Comparison of ENCODE assay signal across 18 cellular contexts in genomic region chr6:37016995-37017394, GRCh38. TPM values are rescaled to one million over a fixed set of nuclear protein-coding genes. Genes with fewer than 3 reads are reported as not detected.
"Had no signal": no experiment of that assay in that cellular context is flagged by ENCODE, and none has a peak within 500 bp of the region (broad histone marks: within the 10 kb centered on the region; RNA-seq: fewer than 3 reads in every experiment).

No MANE protein-coding gene starts in this region.

- DNase-seq: activated CD4-positive, alpha-beta memory T cell treated with anti-CD3 and anti-CD28 coated beads, Interleukin-2, amount 10 ng/mL, durations not matched to agents 7 days and 5 days; activated CD4-positive, CD25-positive, alpha-beta regulatory T cell treated with anti-CD3 and anti-CD28 coated beads, Interleukin-2, amount 50 U/mL, for 72 hours; activated T-cell treated with anti-CD3 and anti-CD28 coated beads, Interleukin-2, amount 50 U/mL, for 72 hours; central memory CD4-positive, alpha-beta T cell; cortex of kidney; effector memory CD8-positive, alpha-beta T cell; islet precursor cell; mesendoderm; retina; upper lobe of right lung had no signal

- H3K9me3 ChIP-seq: gastroesophageal sphincter, left lung, SK-N-SH, suprapubic skin, upper lobe of right lung had no signal

- H3K27ac Mint-ChIP-seq: activated T-cell treated with anti-CD3 and anti-CD28 coated beads, Interleukin-2, amount 50 U/mL, for 72 hours; T-helper 1 cell treated with Interleukin-12 subunit alpha and Interleukin-12 subunit beta and Interleukin-4 antibody, amounts not matched to agents 30 μg/mL and 1 μg/mL, for 36 hours had no signal

- H3K36me3 ChIP-seq: gastroesophageal sphincter, suprapubic skin had no signal

- H3K27ac ChIP-seq: epithelial cell of prostate, left lung, suprapubic skin, upper lobe of right lung had no signal

- ATAC-seq: activated T-cell treated with anti-CD3 and anti-CD28 coated beads, Interleukin-2, amount 50 U/mL, for 72 hours; effector memory CD8-positive, alpha-beta T cell; left lung; upper lobe of right lung had no signal

- H3K4me3 Mint-ChIP-seq: activated CD4-positive, alpha-beta memory T cell treated with anti-CD3 and anti-CD28 coated beads, Interleukin-2, amount 10 ng/mL, durations not matched to agents 7 days and 5 days; effector memory CD8-positive, alpha-beta T cell; neural crest cell; T-helper 1 cell treated with Interleukin-12 subunit alpha and Interleukin-12 subunit beta and Interleukin-4 antibody, amounts not matched to agents 30 μg/mL and 1 μg/mL, for 36 hours had no signal

- H3K4me1 ChIP-seq: upper lobe of right lung had no signal

- H3K4me3 ChIP-seq: gastroesophageal sphincter, left lung, suprapubic skin, upper lobe of right lung had no signal

- H3K9ac ChIP-seq: parathyroid adenoma had no signal

- H3K9me3 Mint-ChIP-seq: activated CD4-positive, alpha-beta memory T cell treated with anti-CD3 and anti-CD28 coated beads, Interleukin-2, amount 10 ng/mL, durations not matched to agents 7 days and 5 days; activated T-cell treated with anti-CD3 and anti-CD28 coated beads, Interleukin-2, amount 50 U/mL, for 72 hours; effector memory CD8-positive, alpha-beta T cell; neural crest cell; T-helper 1 cell treated with Interleukin-12 subunit alpha and Interleukin-12 subunit beta and Interleukin-4 antibody, amounts not matched to agents 30 μg/mL and 1 μg/mL, for 36 hours had no signal

- H3K27me3 Mint-ChIP-seq: activated CD4-positive, alpha-beta memory T cell treated with anti-CD3 and anti-CD28 coated beads, Interleukin-2, amount 10 ng/mL, durations not matched to agents 7 days and 5 days; effector memory CD8-positive, alpha-beta T cell had no signal

- H3K27me3 ChIP-seq: gastroesophageal sphincter, left lung, suprapubic skin, upper lobe of right lung had no signal

RNA-seq across cellular contexts. Expression of gene FGD2, which starts 11.5 kb away (rescaled TPM):
- total RNA-seq: neural crest cell had no signal
